Comparison of ENCODE assay signal across 14 cellular contexts in the genomic region with DNA sequence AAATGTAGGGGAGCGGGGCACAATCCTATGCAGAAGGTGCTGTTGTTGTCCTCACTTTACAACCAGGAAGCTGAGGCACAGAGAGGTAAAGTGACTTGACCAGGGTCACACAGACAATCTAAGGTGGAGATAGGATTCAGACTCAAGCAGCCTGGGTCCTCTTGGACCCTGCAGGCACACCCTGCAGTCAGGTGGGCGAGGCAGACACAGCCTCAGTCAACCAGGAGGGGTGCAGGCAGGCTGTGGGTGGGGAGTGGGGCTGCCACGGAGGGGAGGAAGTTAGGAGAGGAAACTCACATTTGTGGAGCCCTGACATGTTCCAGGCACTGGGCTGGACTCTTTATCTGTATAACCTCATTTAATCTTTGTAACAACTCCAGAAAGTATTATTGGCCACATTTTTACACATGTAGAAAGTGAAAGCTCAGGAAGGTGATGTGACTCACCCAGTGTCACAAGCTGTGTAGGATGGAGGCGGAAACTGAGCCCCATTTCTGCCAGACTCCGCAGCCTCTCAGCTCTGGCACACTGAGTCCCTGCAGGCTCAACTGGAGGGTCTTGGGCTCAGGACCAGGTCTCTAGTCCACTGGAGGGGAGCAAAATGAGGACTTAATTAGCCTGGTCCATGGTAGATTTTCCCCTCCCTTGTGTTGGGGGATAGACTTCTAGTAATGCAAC. TPM values are rescaled to one million over a fixed set of nuclear protein-coding genes. Genes with fewer than 3 reads are reported as not detected.
DNase-seq lines count a peak whose midpoint lies in the region; ATAC-seq lines count a peak whose summit lies in the region.
"Had no signal": no experiment of that assay in that cellular context is flagged by ENCODE, and none has a peak within 500 bp of the region (broad histone marks: within the 10 kb centered on the region; RNA-seq: fewer than 3 reads in every experiment).

No MANE protein-coding gene starts in this region.

- H3K36me3 Mint-ChIP-seq in CD4-positive, CD25-positive, alpha-beta regulatory T cell = no peaks in the 10 kb centered on the region

- H3K4me3 ChIP-seq in CD4-positive, CD25-positive, alpha-beta regulatory T cell (ENCODE audit: low read depth, low read length) = peak overlapping the region; percentile 44
- H3K4me3 ChIP-seq: ascending aorta, tibial nerve had no signal

- ATAC-seq in CD4-positive, CD25-positive, alpha-beta regulatory T cell (ENCODE audit: low read depth in 2 of 2) = peak; percentile 71 to 83
- ATAC-seq in HG03520 (IDR thresholded peaks at IDR 0.05; ENCODE audit: unreplicated experiment) = no peak

- peaks cover 22% of the 10 kb centered on the region for H3K4me1 ChIP-seq in CD4-positive, CD25-positive, alpha-beta regulatory T cell (ENCODE audit: control insufficient read depth, insufficient read depth, low read length, poor library complexity, severe bottlenecking)
- H3K4me1 ChIP-seq: ascending aorta, tibial nerve had no signal

- H3K4me3 Mint-ChIP-seq in CD4-positive, CD25-positive, alpha-beta regulatory T cell = peak overlapping the region; percentile 29 to 65 (median 54)
- H3K4me3 Mint-ChIP-seq: HFFc6 had no signal

- peaks cover 0 to 26% (median 16%) of the 10 kb centered on the region in 4 donors for H3K4me1 Mint-ChIP-seq in CD4-positive, CD25-positive, alpha-beta regulatory T cell

- H3K9me3 ChIP-seq in CD4-positive, CD25-positive, alpha-beta regulatory T cell (ENCODE audit: control insufficient read depth in 2 of 2, low read length in 2 of 2) = peaks cover 0 to under 1% of the 10 kb centered on the region in 2 experiments
- H3K9me3 ChIP-seq: ascending aorta had no signal

- no peaks in the 10 kb centered on the region for H3K36me3 ChIP-seq in CD4-positive, CD25-positive, alpha-beta regulatory T cell (ENCODE audit: control insufficient read depth, insufficient read depth, low read length)
- H3K36me3 ChIP-seq: ascending aorta, tibial nerve had no signal

- peaks cover 9% of the 10 kb centered on the region for H3K27me3 ChIP-seq in CD4-positive, CD25-positive, alpha-beta regulatory T cell (ENCODE audit: control insufficient read depth, insufficient read depth, low read length)
- H3K27me3 ChIP-seq: ascending aorta had no signal

- H3K27ac ChIP-seq in CD4-positive, CD25-positive, alpha-beta regulatory T cell (ENCODE audit: insufficient read depth, low read length, poor library complexity, severe bottlenecking) = no peak overlapping the region
- H3K27ac ChIP-seq: ascending aorta, epithelial cell of prostate, tibial nerve had no signal

- no peak overlapping the region for H3K27ac Mint-ChIP-seq in CD4-positive, CD25-positive, alpha-beta regulatory T cell
- H3K27ac Mint-ChIP-seq: HFFc6 had no signal

- H3K9me3 Mint-ChIP-seq in CD4-positive, CD25-positive, alpha-beta regulatory T cell = peaks cover 0 to 13% (median 5%) of the 10 kb centered on the region in 7 donors

- peak in 1 of 3 donors; percentile 57 for DNase-seq in CD4-positive, CD25-positive, alpha-beta regulatory T cell
- DNase-seq in MV-4-11 (lab: John Stamatoyannopoulos, UW) = peak; percentile 49
- DNase-seq in activated T-helper 9 cell treated with anti-CD3 and anti-CD28 coated beads, Interleukin-2, amount 50 U/mL, for 16 hours (ENCODE audit: low read depth) = peak; percentile 17
- peak; percentile 30 for DNase-seq in stimulated activated CD4-positive, alpha-beta T cell treated with anti-CD3 and anti-CD28 coated beads, Interleukin-12 subunit alpha, Interleukin-12 subunit beta, amount 100 ng/mL, for 4 hours
- no peak for DNase-seq in germinal center (ENCODE audit: low spot score)
- DNase-seq in effector CD4-positive, alpha-beta T cell = no peak
- no peak for DNase-seq in cerebellar cortex (ENCODE audit: low spot score)
- DNase-seq: GDM1, HFFc6, T-helper 9 cell had no signal

- peaks cover 15% of the 10 kb centered on the region for H3K27me3 Mint-ChIP-seq in CD4-positive, CD25-positive, alpha-beta regulatory T cell

RNA-seq across cellular contexts. Expression of gene CHGA, which starts 24.9 kb away (rescaled TPM):
- total RNA-seq in CD4-positive, CD25-positive, alpha-beta regulatory T cell = not detected
- under 1 TPM; 0.21 to 0.72 (median 0.33) TPM for polyA plus RNA-seq in CD4-positive, CD25-positive, alpha-beta regulatory T cell
- total RNA-seq: HFFc6, tibial nerve had no signal

Comparison
In these comparisons a context has a peak if more than half of its experiments do, and no peak if none do; other contexts are left out.
1. DNase-seq: peak in MV-4-11 (single experiment), activated T-helper 9 cell treated with anti-CD3 and anti-CD28 coated beads, Interleukin-2, amount 50 U/mL, for 16 hours (single experiment) and stimulated activated CD4-positive, alpha-beta T cell treated with anti-CD3 and anti-CD28 coated beads, Interleukin-12 subunit alpha, Interleukin-12 subunit beta, amount 100 ng/mL, for 4 hours (single experiment); none in germinal center (single experiment), effector CD4-positive, alpha-beta T cell (single experiment) and cerebellar cortex (single experiment).